ENCODE assay signal across 8 cellular contexts in the genomic region with DNA sequence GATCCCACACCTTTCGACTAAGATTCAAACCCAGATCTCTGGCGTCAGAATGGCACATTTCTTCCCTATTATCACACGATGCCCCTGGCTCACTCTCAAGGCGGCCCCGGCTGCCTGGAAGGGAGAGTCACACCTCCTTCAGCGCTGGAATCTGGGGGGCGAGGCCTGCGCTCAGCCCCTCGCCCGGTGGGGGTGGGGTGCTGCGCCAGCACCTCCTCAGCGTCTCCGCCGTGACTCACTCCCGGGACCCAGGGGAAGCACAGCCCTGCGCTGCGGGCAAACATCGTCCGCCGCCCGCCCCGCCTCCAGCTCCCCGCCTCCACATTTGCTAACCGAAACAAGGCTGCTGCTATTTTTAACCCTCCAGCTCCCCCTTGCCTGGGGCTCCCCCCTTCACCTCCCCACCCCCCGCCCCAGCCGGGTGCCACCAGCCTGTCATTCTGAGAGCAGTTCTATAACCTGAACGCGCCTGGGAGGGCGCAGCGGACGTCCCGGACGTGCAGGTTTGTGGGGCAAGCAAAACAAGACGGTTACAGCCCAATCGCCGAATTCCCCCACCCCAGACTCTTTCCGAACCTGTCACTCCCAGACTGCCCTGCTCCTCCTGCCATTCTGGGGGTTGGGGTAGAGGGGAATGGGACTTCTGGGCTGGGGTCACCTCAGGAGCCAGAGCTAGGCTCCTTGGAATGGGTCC. TPM values are rescaled to one million over a fixed set of nuclear protein-coding genes. Genes with fewer than 3 reads are reported as not detected.
DNase-seq lines count a peak whose midpoint lies in the region; ATAC-seq and TF ChIP-seq lines count a peak whose summit lies in the region.

No MANE protein-coding gene starts in this region.

- H3K4me1 ChIP-seq in Loucy (ENCODE audit: insufficient read depth, low read length, poor library complexity, severe bottlenecking) (peaks cover 88% of the 10 kb centered on the region), right lobe of liver (peaks cover 0 to 21% (median 0%) of the 10 kb centered on the region in 4 donors)

- no peak for TF ChIP-seq POLR2A in right lobe of liver (IDR thresholded peaks at IDR 0.05)

- H3K36me3 ChIP-seq in Loucy (ENCODE audit: insufficient read depth, low read length), result no peaks in the 10 kb centered on the region
- H3K36me3 ChIP-seq in right lobe of liver, result no peaks in the 10 kb centered on the region

- intact Hi-C loops in right lobe of liver (cut with DNase I), result no loop called here

- ATAC-seq in right lobe of liver, result peak; percentile 63 to 75 (median 70)

- H3F3A ChIP-seq in Loucy (ENCODE audit: low read depth), result peaks cover 12% of the 10 kb centered on the region; the same call in 1 of the 2 replicates

- H3K4me3 ChIP-seq in Loucy (ENCODE audit: low read length, poor library complexity, severe bottlenecking) (peak overlapping the region; percentile 82), choroid plexus epithelial cell (ENCODE audit: low read depth, low read length) (peak overlapping the region; percentile 45), right lobe of liver (peak overlapping the region in 1 of 3 donors; percentile 36)

- H4K20me1 ChIP-seq in Loucy (ENCODE audit: insufficient read depth, low read length, poor library complexity, severe bottlenecking), result peaks cover 51% of the 10 kb centered on the region

- H3K27ac ChIP-seq in right lobe of liver, result peak overlapping the region; percentile 54 to 89 (median 58)

- H3K27me3 ChIP-seq in Loucy (ENCODE audit: insufficient read depth, low read length, poor library complexity, severe bottlenecking) (no peaks in the 10 kb centered on the region), right lobe of liver (no peaks in the 10 kb centered on the region)

- H2AFZ ChIP-seq in Loucy (ENCODE audit: low read length), result no peak overlapping the region

- WGBS in right lobe of liver (ENCODE audit: insufficient coverage, low coverage, low lambda C conversion rate, missing lambda C conversion rate), result 17% methylated on average over 16 of the region's 37 CpGs

- DNase-seq in ELR (ENCODE audit: low read depth), result peak; percentile 90
- peak; percentile 50 for DNase-seq in GOT3 (lab: John Stamatoyannopoulos, UW)
- DNase-seq in activated CD4-positive, alpha-beta T cell treated with anti-CD3 and anti-CD28 coated beads for 4 hours, result peak; percentile 94
- peak; percentile 90 for DNase-seq in choroid plexus epithelial cell (ENCODE audit: low read depth)
- peak; percentile 72 to 85 (median 79) for DNase-seq in right lobe of liver
- peak; percentile 89 to 96 for DNase-seq in stimulated activated CD4-positive, alpha-beta T cell treated with anti-CD3 and anti-CD28 coated beads, Interleukin-4, amount 100 ng/mL, for 4 hours
- DNase-seq in NCI-H128 (lab: John Stamatoyannopoulos, UW; ENCODE audit: unreplicated experiment), result no peak

- peak overlapping the region; percentile 92 for H3K9ac ChIP-seq in Loucy (ENCODE audit: low read depth, low read length, poor library complexity, severe bottlenecking)

- H3K9me2 ChIP-seq in Loucy (replicated peaks; ENCODE audit: low read depth, low read length), result no peaks in the 10 kb centered on the region

- peak; percentile 39 for TF ChIP-seq CTCF in Loucy (conservative IDR thresholded peaks at IDR 0.05; ENCODE audit: low read length)
- no peak for TF ChIP-seq CTCF in choroid plexus epithelial cell (conservative IDR thresholded peaks at IDR 0.05; ENCODE audit: low read depth, low read length)
- no peak for TF ChIP-seq CTCF in right lobe of liver (IDR thresholded peaks at IDR 0.05)

- H3K9me3 ChIP-seq in Loucy (ENCODE audit: insufficient read depth, low read depth, low read length) (no peaks in the 10 kb centered on the region), right lobe of liver (no peaks in the 10 kb centered on the region)

- H3K4me2 ChIP-seq in Loucy (ENCODE audit: low read depth, low read length, poor library complexity, severe bottlenecking), result peak overlapping the region; percentile 98

- peaks cover 97% of the 10 kb centered on the region for H3K79me2 ChIP-seq in Loucy (ENCODE audit: insufficient read depth, low read length)

RNA-seq across cellular contexts. Expression of gene HDAC7, which starts 6.8 kb away (rescaled TPM):
- 10 to 100 TPM in 2 of 6 experiments, 1 to 10 TPM in 4; 6.6 to 18.8 (median 8.4) TPM for total RNA-seq in right lobe of liver

RNA-seq across cellular contexts. Expression of gene SLC48A1, which starts 39.9 kb away (rescaled TPM):
- 10 to 100 TPM; 12.4 to 20.4 (median 18.0) TPM for total RNA-seq in right lobe of liver

RNA-seq across cellular contexts. Expression of gene RAPGEF3, which starts 54.3 kb away (rescaled TPM):
- total RNA-seq in right lobe of liver, result 1 to 10 TPM in 5 of 6 experiments, under 1 TPM in 1; 0.81 to 4.6 (median 2.6) TPM
